In genomic region chr17:2223617-2223927, GRCh38 we compare ENCODE assay signal across 2 cellular contexts.
TF ChIP-seq lines count a peak whose summit lies in the region.

No MANE protein-coding gene starts in this region.

TF ChIP-seq in GM12878, 131 proteins besides CTCF, POLR2A, EP300 and RAD21 (continued from another document):
- TF ChIP-seq STAT3 (IDR thresholded peaks at IDR 0.05; ENCODE audit: low read depth, low read length), result 0 out of 2 replicates have a peak, but pooled peaks have one; percentile 5

TF ChIP-seq in WTC11, 78 proteins besides CTCF, POLR2A, EP300 and RAD21 (continued from another document):
- TF ChIP-seq HMGXB4 (CRISPR knock-in tag; IDR thresholded peaks at IDR 0.05), result no peak
- no peak for TF ChIP-seq AFF4 (CRISPR knock-in tag; IDR thresholded peaks at IDR 0.05; ENCODE audit: borderline replicate concordance)
- TF ChIP-seq USF1 (CRISPR knock-in tag; IDR thresholded peaks at IDR 0.05), result no peak
- no peak for TF ChIP-seq SMAD4 (CRISPR knock-in tag; IDR thresholded peaks at IDR 0.05)
